In genomic region chr20:63543131-63543530, GRCh38 we compare ENCODE assay signal across 1 cellular context.
TF ChIP-seq lines count a peak whose summit lies in the region.

No MANE protein-coding gene starts in this region.

TF ChIP-seq in HepG2, 621 proteins besides CTCF, POLR2A, EP300 and RAD21:
- TF ChIP-seq ZNF556 (CRISPR knock-in tag; IDR thresholded peaks at IDR 0.05; ENCODE audit: borderline replicate concordance) (no peak), ZNF550 (CRISPR knock-in tag; IDR thresholded peaks at IDR 0.05; ENCODE audit: borderline replicate concordance) (0 out of 2 replicates have a peak, but pooled peaks have one; percentile 80), GABPB1 (CRISPR knock-in tag; IDR thresholded peaks at IDR 0.05) (0 out of 2 replicates have a peak, but pooled peaks have one; percentile 6), NFE2L1 (CRISPR knock-in tag; IDR thresholded peaks at IDR 0.05; ENCODE audit: borderline replicate concordance) (0 out of 2 replicates have a peak, but pooled peaks have one; percentile 33)
TF ChIP-seq in HepG2: peak in this region for 3.
